Comparison of ENCODE assay signal across 8 cellular contexts in genomic region chr4:106316773-106317409, GRCh38. TPM values are rescaled to one million over a fixed set of nuclear protein-coding genes. Genes with fewer than 3 reads are reported as not detected.
A peak's percentile ranks its signal among the peaks of the same experiment; 100 is the strongest.
DNase-seq lines count a peak whose midpoint lies in the region; ATAC-seq, FAIRE-seq and TF ChIP-seq lines count a peak whose summit lies in the region.

No MANE protein-coding gene starts in this region.

- peak overlapping the region; percentile 76 to 97 (median 93) for H3K27ac ChIP-seq in adrenal gland

- H3K9ac ChIP-seq in ES-I3 (ENCODE audit: low read depth, low read length), result peak overlapping the region; percentile 82

- no peaks in the 10 kb centered on the region for H3K27me3 Mint-ChIP-seq in glutamatergic neuron (ENCODE audit: unreplicated experiment)

- ATAC-seq in HG03064 (IDR thresholded peaks at IDR 0.05; ENCODE audit: low read depth, unreplicated experiment), result peak; percentile 2

- peaks cover 1% of the 10 kb centered on the region for H3K4me1 Mint-ChIP-seq in glutamatergic neuron (ENCODE audit: low read depth, unreplicated experiment)

- DNase-seq in adrenal gland (no peak), lower leg skin (ENCODE audit: low spot score in 2 of 2) (no peak), glutamatergic neuron (no peak), GM13976 (ENCODE audit: low spot score) (no peak), COLO668 (lab: John Stamatoyannopoulos, UW; ENCODE audit: unreplicated experiment) (no peak), GM19239 (ENCODE audit: insufficient read length, low spot score) (no peak)

- no peak overlapping the region for H3K27ac Mint-ChIP-seq in glutamatergic neuron (ENCODE audit: unreplicated experiment)

- WGBS in adrenal gland, 4 donors, result 1 to 4% (median 3%) methylated on average over 13 of the region's 13 CpGs
- 3 to 4% methylated on average over 13 of the region's 13 CpGs for WGBS in lower leg skin, 2 donors

- intact Hi-C loops in adrenal gland (cut with DNase I) (no loop called here), lower leg skin (cut with DNase I; ENCODE audit: low total_unique reads) (no loop called here)

- H3K36me3 Mint-ChIP-seq in glutamatergic neuron (ENCODE audit: unreplicated experiment), result peaks cover 7% of the 10 kb centered on the region

- peaks cover 6% of the 10 kb centered on the region for H3K9me3 Mint-ChIP-seq in glutamatergic neuron (ENCODE audit: unreplicated experiment)

- no peaks in the 10 kb centered on the region for H3K27me3 ChIP-seq in adrenal gland

- H3K4me3 ChIP-seq in adrenal gland (peak overlapping the region; percentile 37 to 93 (median 68)), lower leg skin (ENCODE audit: low read depth, poor library complexity, severe bottlenecking) (peak overlapping the region; percentile 73)

- no peak for TF ChIP-seq CTCF in adrenal gland (IDR thresholded peaks at IDR 0.05)
- TF ChIP-seq CTCF in lower leg skin (IDR thresholded peaks at IDR 0.05), result no peak
- TF ChIP-seq CTCF in glutamatergic neuron (IDR thresholded peaks at IDR 0.05; ENCODE audit: partially characterized antibody, unreplicated experiment), result no peak
- no peak for TF ChIP-seq CTCF in GM13976 (IDR thresholded peaks at IDR 0.05; ENCODE audit: borderline replicate concordance, control extremely low read depth, extremely low read depth, insufficient read depth, missing control alignments)

- no peak overlapping the region for H3K4me3 Mint-ChIP-seq in glutamatergic neuron (ENCODE audit: unreplicated experiment)

- no peaks in the 10 kb centered on the region for H3K36me3 ChIP-seq in ES-I3 (ENCODE audit: insufficient read depth, low read length)
- H3K36me3 ChIP-seq in adrenal gland (replicated peaks in 1 of 2), result no peaks in the 10 kb centered on the region

- no peak for TF ChIP-seq POLR2A in adrenal gland (IDR thresholded peaks at IDR 0.05)
- no peak for TF ChIP-seq POLR2A in lower leg skin (IDR thresholded peaks at IDR 0.05)

- FAIRE-seq in GM19239 (lab: Jason Lieb, UNC), result no peak

- H3K9me3 ChIP-seq in ES-I3 (ENCODE audit: control insufficient read depth, insufficient read depth, low read length), result no peaks in the 10 kb centered on the region
- H3K9me3 ChIP-seq in adrenal gland (replicated peaks in 1 of 3), result no peaks in the 10 kb centered on the region

- in situ Hi-C loops in GM13976 (cut with MboI; ENCODE audit: low sequenced_read_pairs, unreplicated experiment), result no loop called here

- H3K4me1 ChIP-seq in ES-I3 (ENCODE audit: insufficient read depth, low read length) (peaks cover 7% of the 10 kb centered on the region), adrenal gland (replicated peaks in 1 of 2) (peaks cover 7 to 49% of the 10 kb centered on the region in 2 donors)

RNA-seq across cellular contexts. Expression of gene AIMP1, which starts 0.5 kb away (rescaled TPM):
- total RNA-seq in adrenal gland, result 10 to 100 TPM in 7 of 8 donors, 1 to 10 TPM in 1; 7.3 to 49.7 (median 31.5) TPM
- polyA plus RNA-seq in adrenal gland, result 10 to 100 TPM; 31.2 to 75.2 (median 35.3) TPM
- 10 to 100 TPM; 14.9 to 25.0 (median 18.6) TPM for total RNA-seq in lower leg skin
- 30.2 TPM for total RNA-seq in glutamatergic neuron (ENCODE audit: unreplicated experiment)

RNA-seq across cellular contexts. Expression of gene TBCK, which starts 0.9 kb away (rescaled TPM):
- 10 to 100 TPM; 22.9 to 67.3 (median 43.5) TPM for total RNA-seq in adrenal gland
- polyA plus RNA-seq in adrenal gland, result 10 to 100 TPM; 12.6 to 23.5 (median 16.6) TPM
- 10 to 100 TPM; 15.6 to 29.9 (median 21.8) TPM for total RNA-seq in lower leg skin
- total RNA-seq in glutamatergic neuron (ENCODE audit: unreplicated experiment), result 81.4 TPM

RNA-seq across cellular contexts. Expression of gene GIMD1, which starts 51.7 kb away (rescaled TPM):
- not detected for total RNA-seq in adrenal gland
- not detected for polyA plus RNA-seq in adrenal gland
- total RNA-seq in lower leg skin, result not detected
- total RNA-seq in glutamatergic neuron (ENCODE audit: unreplicated experiment), result not detected
